Comparison of ENCODE assay signal across 10 cellular contexts in genomic region chr2:230124792-230125452, GRCh38. TPM values are rescaled to one million over a fixed set of nuclear protein-coding genes. Genes with fewer than 3 reads are reported as not detected.
A peak's percentile ranks its signal among the peaks of the same experiment; 100 is the strongest.
DNase-seq lines count a peak whose midpoint lies in the region; ATAC-seq and TF ChIP-seq lines count a peak whose summit lies in the region.
"Had no signal": no experiment of that assay in that cellular context is flagged by ENCODE, and none has a peak within 500 bp of the region (broad histone marks: within the 10 kb centered on the region; RNA-seq: fewer than 3 reads in every experiment).

No MANE protein-coding gene starts in this region.

- H3K4me1 ChIP-seq in SJCRH30 = no peaks in the 10 kb centered on the region

- H3K4me3 ChIP-seq in SJCRH30 = peak overlapping the region; percentile 28

- no peaks in the 10 kb centered on the region for H3K9me3 Mint-ChIP-seq in osteocyte (ENCODE audit: unreplicated experiment)
- H3K9me3 Mint-ChIP-seq: T-helper 1 cell treated with Interleukin-12 subunit alpha and Interleukin-12 subunit beta and Interleukin-4 antibody, amounts not matched to agents 30 μg/mL and 1 μg/mL, for 36 hours had no signal

- no peaks in the 10 kb centered on the region for H3K36me3 Mint-ChIP-seq in osteocyte (ENCODE audit: unreplicated experiment)

- H3K27me3 Mint-ChIP-seq in osteocyte (ENCODE audit: unreplicated experiment) = peaks cover 11% of the 10 kb centered on the region

- no peak overlapping the region for H3K4me3 Mint-ChIP-seq in osteocyte (ENCODE audit: unreplicated experiment)
- H3K4me3 Mint-ChIP-seq: T-helper 1 cell treated with Interleukin-12 subunit alpha and Interleukin-12 subunit beta and Interleukin-4 antibody, amounts not matched to agents 30 μg/mL and 1 μg/mL, for 36 hours had no signal

- no peak overlapping the region for H3K27ac Mint-ChIP-seq in osteocyte (ENCODE audit: unreplicated experiment)
- H3K27ac Mint-ChIP-seq: T-helper 1 cell treated with Interleukin-12 subunit alpha and Interleukin-12 subunit beta and Interleukin-4 antibody, amounts not matched to agents 30 μg/mL and 1 μg/mL, for 36 hours had no signal

- H3K36me3 ChIP-seq in SJCRH30 = no peaks in the 10 kb centered on the region

- DNase-seq in GF-D8 (lab: John Stamatoyannopoulos, UW) (peak; percentile 92), SJCRH30 (peak; percentile 6 to 15), midbrain (lab: John Stamatoyannopoulos, UW) (peak; percentile 40), AG08395 (ENCODE audit: low spot score) (no peak), SHP77 (lab: John Stamatoyannopoulos, UW) (no peak), NCI-H2029 (lab: John Stamatoyannopoulos, UW) (no peak), osteocyte (ENCODE audit: extremely low spot score, unreplicated experiment) (no peak)
- DNase-seq: DMS79 had no signal

- no peak overlapping the region for H3K27ac ChIP-seq in SJCRH30

- H3K9me3 ChIP-seq in SJCRH30 (replicated peaks) = no peaks in the 10 kb centered on the region

- ATAC-seq in HG02852 (IDR thresholded peaks at IDR 0.05; ENCODE audit: unreplicated experiment) = peak; percentile 73

- no peaks in the 10 kb centered on the region for H3K4me1 Mint-ChIP-seq in osteocyte (ENCODE audit: unreplicated experiment)

- no peaks in the 10 kb centered on the region for H3K27me3 ChIP-seq in SJCRH30

- TF ChIP-seq CTCF in osteocyte (IDR thresholded peaks at IDR 0.05) = no peak

RNA-seq across cellular contexts. Expression of gene SLC16A14, which starts 56.2 kb away (rescaled TPM):
- not detected in 2 replicates for total RNA-seq in SJCRH30 (2014; rRNA removed; shearing (Covaris generic))
- total RNA-seq in osteocyte = 18.9 and 21.6 TPM in 2 replicates

Comparison
In these comparisons a context has a peak if more than half of its experiments do, and no peak if none do; other contexts are left out.
1. DNase-seq: peak in GF-D8 (single experiment), SJCRH30 (2 of 2) and midbrain (single experiment); none in AG08395 (single experiment), SHP77 (0 of 2), NCI-H2029 (single experiment) and osteocyte (single experiment).
2. RNA of gene SLC16A14, which starts 56.2 kb away (total RNA-seq): 18.9 to 21.6 TPM in osteocyte; not detected in SJCRH30; every median in the first group is over 10 times any median in the second.